In the genomic region with DNA sequence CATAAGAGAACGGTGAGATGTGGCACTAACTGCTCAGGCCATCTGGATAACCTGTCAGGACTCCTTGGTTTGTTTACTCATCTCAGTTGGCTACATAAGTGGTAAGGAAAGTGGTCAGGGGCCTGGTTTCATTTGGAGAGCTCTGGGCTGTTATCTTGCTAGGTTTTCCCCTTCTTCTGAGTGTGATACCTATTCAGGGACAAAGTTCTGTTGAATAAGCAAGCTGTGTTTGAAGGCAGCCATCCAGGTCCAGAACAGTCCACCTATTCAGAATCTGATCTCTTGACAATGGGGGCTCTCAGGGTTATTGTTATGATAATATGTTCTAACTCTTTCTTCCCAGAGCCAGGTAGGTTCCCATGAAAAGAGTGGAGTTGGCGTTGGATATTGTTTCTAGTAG, we compare ENCODE assay signal across 1 cellular context.
TF ChIP-seq lines count a peak whose summit lies in the region.

No MANE protein-coding gene starts in this region.

TF ChIP-seq in GM23338, 12 proteins besides CTCF, POLR2A, EP300 and RAD21 (continued from another document):
- TF ChIP-seq, protein P1, sequence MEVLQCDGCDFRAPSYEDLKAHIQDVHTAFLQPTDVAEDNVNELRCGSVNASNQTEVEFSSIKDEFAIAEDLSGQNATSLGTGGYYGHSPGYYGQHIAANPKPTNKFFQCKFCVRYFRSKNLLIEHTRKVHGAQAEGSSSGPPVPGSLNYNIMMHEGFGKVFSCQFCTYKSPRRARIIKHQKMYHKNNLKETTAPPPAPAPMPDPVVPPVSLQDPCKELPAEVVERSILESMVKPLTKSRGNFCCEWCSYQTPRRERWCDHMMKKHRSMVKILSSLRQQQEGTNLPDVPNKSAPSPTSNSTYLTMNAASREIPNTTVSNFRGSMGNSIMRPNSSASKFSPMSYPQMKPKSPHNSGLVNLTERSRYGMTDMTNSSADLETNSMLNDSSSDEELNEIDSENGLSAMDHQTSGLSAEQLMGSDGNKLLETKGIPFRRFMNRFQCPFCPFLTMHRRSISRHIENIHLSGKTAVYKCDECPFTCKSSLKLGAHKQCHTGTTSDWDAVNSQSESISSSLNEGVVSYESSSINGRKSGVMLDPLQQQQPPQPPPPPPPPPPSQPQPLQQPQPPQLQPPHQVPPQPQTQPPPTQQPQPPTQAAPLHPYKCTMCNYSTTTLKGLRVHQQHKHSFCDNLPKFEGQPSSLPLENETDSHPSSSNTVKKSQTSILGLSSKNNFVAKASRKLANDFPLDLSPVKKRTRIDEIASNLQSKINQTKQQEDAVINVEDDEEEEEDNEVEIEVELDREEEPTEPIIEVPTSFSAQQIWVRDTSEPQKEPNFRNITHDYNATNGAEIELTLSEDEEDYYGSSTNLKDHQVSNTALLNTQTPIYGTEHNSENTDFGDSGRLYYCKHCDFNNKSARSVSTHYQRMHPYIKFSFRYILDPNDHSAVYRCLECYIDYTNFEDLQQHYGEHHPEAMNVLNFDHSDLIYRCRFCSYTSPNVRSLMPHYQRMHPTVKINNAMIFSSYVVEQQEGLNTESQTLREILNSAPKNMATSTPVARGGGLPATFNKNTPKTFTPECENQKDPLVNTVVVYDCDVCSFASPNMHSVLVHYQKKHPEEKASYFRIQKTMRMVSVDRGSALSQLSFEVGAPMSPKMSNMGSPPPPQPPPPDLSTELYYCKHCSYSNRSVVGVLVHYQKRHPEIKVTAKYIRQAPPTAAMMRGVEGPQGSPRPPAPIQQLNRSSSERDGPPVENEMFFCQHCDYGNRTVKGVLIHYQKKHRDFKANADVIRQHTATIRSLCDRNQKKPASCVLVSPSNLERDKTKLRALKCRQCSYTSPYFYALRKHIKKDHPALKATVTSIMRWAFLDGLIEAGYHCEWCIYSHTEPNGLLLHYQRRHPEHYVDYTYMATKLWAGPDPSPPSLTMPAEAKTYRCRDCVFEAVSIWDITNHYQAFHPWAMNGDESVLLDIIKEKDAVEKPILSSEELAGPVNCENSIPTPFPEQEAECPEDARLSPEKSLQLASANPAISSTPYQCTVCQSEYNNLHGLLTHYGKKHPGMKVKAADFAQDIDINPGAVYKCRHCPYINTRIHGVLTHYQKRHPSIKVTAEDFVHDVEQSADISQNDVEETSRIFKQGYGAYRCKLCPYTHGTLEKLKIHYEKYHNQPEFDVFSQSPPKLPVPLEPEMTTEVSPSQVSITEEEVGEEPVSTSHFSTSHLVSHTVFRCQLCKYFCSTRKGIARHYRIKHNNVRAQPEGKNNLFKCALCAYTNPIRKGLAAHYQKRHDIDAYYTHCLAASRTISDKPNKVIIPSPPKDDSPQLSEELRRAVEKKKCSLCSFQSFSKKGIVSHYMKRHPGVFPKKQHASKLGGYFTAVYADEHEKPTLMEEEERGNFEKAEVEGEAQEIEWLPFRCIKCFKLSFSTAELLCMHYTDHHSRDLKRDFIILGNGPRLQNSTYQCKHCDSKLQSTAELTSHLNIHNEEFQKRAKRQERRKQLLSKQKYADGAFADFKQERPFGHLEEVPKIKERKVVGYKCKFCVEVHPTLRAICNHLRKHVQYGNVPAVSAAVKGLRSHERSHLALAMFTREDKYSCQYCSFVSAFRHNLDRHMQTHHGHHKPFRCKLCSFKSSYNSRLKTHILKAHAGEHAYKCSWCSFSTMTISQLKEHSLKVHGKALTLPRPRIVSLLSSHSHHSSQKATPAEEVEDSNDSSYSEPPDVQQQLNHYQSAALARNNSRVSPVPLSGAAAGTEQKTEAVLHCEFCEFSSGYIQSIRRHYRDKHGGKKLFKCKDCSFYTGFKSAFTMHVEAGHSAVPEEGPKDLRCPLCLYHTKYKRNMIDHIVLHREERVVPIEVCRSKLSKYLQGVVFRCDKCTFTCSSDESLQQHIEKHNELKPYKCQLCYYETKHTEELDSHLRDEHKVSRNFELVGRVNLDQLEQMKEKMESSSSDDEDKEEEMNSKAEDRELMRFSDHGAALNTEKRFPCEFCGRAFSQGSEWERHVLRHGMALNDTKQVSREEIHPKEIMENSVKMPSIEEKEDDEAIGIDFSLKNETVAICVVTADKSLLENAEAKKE (CRISPR knock-in tag; IDR thresholded peaks at IDR 0.05): 0 out of 2 replicates have a peak, but pooled peaks have one; percentile 59
